In the genomic region with DNA sequence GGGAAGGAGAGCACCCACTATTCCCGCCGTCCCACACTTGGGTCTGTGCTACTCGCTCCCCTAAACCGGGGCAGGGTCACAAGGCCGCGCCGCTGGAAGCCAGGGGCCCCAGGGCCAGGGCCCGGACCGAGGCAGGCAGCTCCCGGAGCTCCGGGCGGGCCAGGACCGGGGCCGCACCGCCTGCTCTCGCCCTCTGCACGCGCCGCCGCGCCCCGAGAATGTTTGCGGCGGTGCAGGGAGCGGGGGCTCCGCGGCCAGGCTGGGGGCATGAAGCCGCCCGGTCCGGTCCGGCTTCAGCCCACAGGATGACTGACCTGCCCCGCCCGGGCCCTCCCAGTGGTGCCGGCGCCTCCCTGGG, we compare ENCODE assay signal across 8 cellular contexts. TPM values are rescaled to one million over a fixed set of nuclear protein-coding genes. Genes with fewer than 3 reads are reported as not detected.
A peak's percentile ranks its signal among the peaks of the same experiment; 100 is the strongest.
DNase-seq lines count a peak whose midpoint lies in the region; ATAC-seq and TF ChIP-seq lines count a peak whose summit lies in the region.

No MANE protein-coding gene starts in this region.

- 4 to 6% methylated on average over 35 of the region's 35 CpGs for WGBS in sigmoid colon, 2 donors

- H3K27ac ChIP-seq in OCI-LY1 (ENCODE audit: low read depth, low read length, poor library complexity, severe bottlenecking) (no peak overlapping the region), sigmoid colon (peak overlapping the region in 1 of 4 donors; percentile 54)

- no peaks in the 10 kb centered on the region; the same call in 1 of the 2 replicates for H3F3A ChIP-seq in OCI-LY1 (ENCODE audit: insufficient read depth, low read length)

- H3K9me3 ChIP-seq in OCI-LY1 (ENCODE audit: low read length) (no peaks in the 10 kb centered on the region), sigmoid colon (no peaks in the 10 kb centered on the region)

- peak overlapping the region; percentile 11; the same call in 1 of the 2 replicates for H3K9ac ChIP-seq in OCI-LY1 (ENCODE audit: low read length)

- H3K9me2 ChIP-seq in OCI-LY1 (ENCODE audit: low read depth, low read length), result no peaks in the 10 kb centered on the region

- H3K4me2 ChIP-seq in OCI-LY1 (ENCODE audit: low read length), result peak overlapping the region; percentile 55

- H3K4me3 ChIP-seq in OCI-LY1 (ENCODE audit: low read depth, low read length, poor library complexity, severe bottlenecking) (peak overlapping the region; percentile 52), fibroblast of mammary gland (ENCODE audit: control insufficient read depth, low read depth, low read length) (peak overlapping the region; percentile 55), sigmoid colon (peak overlapping the region; percentile 22 to 60 (median 53))

- no peaks in the 10 kb centered on the region for H4K20me1 ChIP-seq in OCI-LY1 (ENCODE audit: insufficient read depth, low read length)

- H3K36me3 ChIP-seq in OCI-LY1 (ENCODE audit: insufficient read depth, low read length) (no peaks in the 10 kb centered on the region), sigmoid colon (no peaks in the 10 kb centered on the region)

- intact Hi-C loops in sigmoid colon (cut with DNase I), result no loop called here
- intact Hi-C loops in sciatic nerve (cut with DNase I), result no loop called here

- DNase-seq in fibroblast of mammary gland (ENCODE audit: low read depth) (no peak), sigmoid colon (no peak), sciatic nerve (ENCODE audit: low spot score) (no peak), NCI-H146 treated with DMSO at 0.1 percent for 48 hours (lab: John Stamatoyannopoulos, UW; ENCODE audit: unreplicated experiment) (no peak), T-helper 9 cell (no peak)
- no peak for DNase-seq in stimulated activated CD4-positive, alpha-beta T cell treated with anti-CD3 and anti-CD28 coated beads, Interleukin-4, amount 100 ng/mL, for 4 hours

- no peak for TF ChIP-seq EP300 in sigmoid colon (IDR thresholded peaks at IDR 0.05)

- no peaks in the 10 kb centered on the region for H3K27me3 ChIP-seq in OCI-LY1 (ENCODE audit: insufficient read depth, low read length)
- peaks cover 0 to 18% (median 0%) of the 10 kb centered on the region in 3 donors for H3K27me3 ChIP-seq in sigmoid colon

- TF ChIP-seq CTCF in OCI-LY1 (IDR thresholded peaks at IDR 0.05; ENCODE audit: low read length) (no peak), fibroblast of mammary gland (conservative IDR thresholded peaks at IDR 0.05; ENCODE audit: control insufficient read depth, insufficient read depth, low read depth, low read length) (no peak), sigmoid colon (IDR thresholded peaks at IDR 0.05) (no peak)

- H2AFZ ChIP-seq in OCI-LY1 (ENCODE audit: low read length), result no peak overlapping the region

- TF ChIP-seq POLR2A in sigmoid colon (IDR thresholded peaks at IDR 0.05), result no peak

- H3K4me1 ChIP-seq in OCI-LY1 (ENCODE audit: insufficient read depth, low read length, severe bottlenecking), result peaks cover 4% of the 10 kb centered on the region
- H3K4me1 ChIP-seq in sigmoid colon, result peaks cover 0 to 15% (median 11%) of the 10 kb centered on the region in 4 donors

- ATAC-seq in GM18907 (IDR thresholded peaks at IDR 0.05; ENCODE audit: unreplicated experiment) (peak; percentile 5), sciatic nerve (no peak)

- H3K79me2 ChIP-seq in OCI-LY1 (ENCODE audit: insufficient read depth, low read length), result no peaks in the 10 kb centered on the region

RNA-seq across cellular contexts. Expression of a gene that starts 0.4 kb away (rescaled TPM):
- total RNA-seq in sigmoid colon, result not detected
- 10 to 100 TPM in 1 of 3 donors, 1 to 10 TPM in 1, not detected in 1; 2.5 to 11.1 TPM for polyA plus RNA-seq in sigmoid colon
- total RNA-seq in sciatic nerve, result not detected
